ENCODE assay signal across 11 cellular contexts in genomic region chr2:227462463-227462951, GRCh38. TPM values are rescaled to one million over a fixed set of nuclear protein-coding genes. Genes with fewer than 3 reads are reported as not detected.
A peak's percentile ranks its signal among the peaks of the same experiment; 100 is the strongest.
DNase-seq lines count a peak whose midpoint lies in the region; ATAC-seq and TF ChIP-seq lines count a peak whose summit lies in the region.
"Had no signal": no experiment of that assay in that cellular context is flagged by ENCODE, and none has a peak within 500 bp of the region (broad histone marks: within the 10 kb centered on the region; RNA-seq: fewer than 3 reads in every experiment).

No MANE protein-coding gene starts in this region.

- peaks cover 98% of the 10 kb centered on the region for H3K4me1 Mint-ChIP-seq in activated T-cell treated with anti-CD3 and anti-CD28 coated beads, Interleukin-2, amount 50 U/mL, for 72 hours (ENCODE audit: low read depth)

- intact Hi-C loops in ascending aorta (cut with DNase I), result no loop called here

- no peak for TF ChIP-seq CTCF in C4-2B (conservative IDR thresholded peaks at IDR 0.05)
- TF ChIP-seq CTCF in ascending aorta (IDR thresholded peaks at IDR 0.05), result no peak

- no peaks in the 10 kb centered on the region for H3K27me3 ChIP-seq in ascending aorta
- H3K27me3 ChIP-seq: cardiac muscle cell had no signal

- peaks cover 3 to 19% of the 10 kb centered on the region in 2 donors for H3K4me1 ChIP-seq in ascending aorta

- H3K27ac Mint-ChIP-seq in activated T-cell treated with anti-CD3 and anti-CD28 coated beads, Interleukin-2, amount 50 U/mL, for 72 hours, result peak overlapping the region; percentile 95

- no peaks in the 10 kb centered on the region for H3K27me3 Mint-ChIP-seq in activated T-cell treated with anti-CD3 and anti-CD28 coated beads, Interleukin-2, amount 50 U/mL, for 72 hours (ENCODE audit: low read depth)

- peaks cover 0 to 2% of the 10 kb centered on the region in 2 donors for H3K36me3 Mint-ChIP-seq in activated T-cell treated with anti-CD3 and anti-CD28 coated beads, Interleukin-2, amount 50 U/mL, for 72 hours (ENCODE audit: insufficient read depth in 2 of 2)

- H3K27ac ChIP-seq in C4-2B (peak overlapping the region; percentile 48; the same call in 1 of the 2 replicates), ascending aorta (no peak overlapping the region)
- H3K27ac ChIP-seq: cardiac muscle cell had no signal

- no peak overlapping the region for H3K4me3 ChIP-seq in ascending aorta
- H3K4me3 ChIP-seq: cardiac muscle cell had no signal

- no peaks in the 10 kb centered on the region for H3K9me3 Mint-ChIP-seq in activated T-cell treated with anti-CD3 and anti-CD28 coated beads, Interleukin-2, amount 50 U/mL, for 72 hours

- H3K9me3 ChIP-seq in ascending aorta, result no peaks in the 10 kb centered on the region

- peak overlapping the region; percentile 79 to 87 for H3K4me3 Mint-ChIP-seq in activated T-cell treated with anti-CD3 and anti-CD28 coated beads, Interleukin-2, amount 50 U/mL, for 72 hours

- no peaks in the 10 kb centered on the region for H3K36me3 ChIP-seq in ascending aorta
- H3K36me3 ChIP-seq: cardiac muscle cell had no signal

- DNase-seq in activated T-cell treated with anti-CD3 and anti-CD28 coated beads, Interleukin-2, amount 50 U/mL, for 72 hours, result peak; percentile 38 to 51
- no peak for DNase-seq in NCI-H2081 treated with DMSO at 0.1 percent for 48 hours (lab: John Stamatoyannopoulos, UW)
- DNase-seq in D341Med (ENCODE audit: low spot score), result no peak
- DNase-seq in ascending aorta (ENCODE audit: low spot score in 2 of 2), result no peak
- no peak for DNase-seq in activated CD4-positive, CD25-positive, alpha-beta regulatory T cell (lab: John Stamatoyannopoulos, UW)
- DNase-seq: DMS79 treated with DMSO at 0.1 percent for 48 hours, left cardiac atrium had no signal

- ATAC-seq in GM19023 (IDR thresholded peaks at IDR 0.05; ENCODE audit: unreplicated experiment), result peak; percentile 58
- peak; percentile 67 for ATAC-seq in HG02970 (IDR thresholded peaks at IDR 0.05; ENCODE audit: low FRiP score, unreplicated experiment)
- ATAC-seq in activated T-cell treated with anti-CD3 and anti-CD28 coated beads, Interleukin-2, amount 50 U/mL, for 72 hours (replicated peaks in 1 of 2), result peak; percentile 47 to 49
- ATAC-seq: left cardiac atrium had no signal

RNA-seq across cellular contexts. Expression of gene AGFG1, which starts 9.4 kb away (rescaled TPM):
- 100 to 1,000 TPM in 1 of 2 donors, 10 to 100 TPM in 1; 98.2 to 131 TPM for total RNA-seq in activated T-cell treated with anti-CD3 and anti-CD28 coated beads, Interleukin-2, amount 50 U/mL, for 72 hours
- 25.5 TPM for total RNA-seq in ascending aorta

Comparison
In these comparisons a context has a peak if more than half of its experiments do, and no peak if none do; other contexts are left out.
1. DNase-seq: peak in activated T-cell treated with anti-CD3 and anti-CD28 coated beads, Interleukin-2, amount 50 U/mL, for 72 hours (2 of 2); none in NCI-H2081 treated with DMSO at 0.1 percent for 48 hours (single experiment), D341Med (single experiment), ascending aorta (0 of 2) and activated CD4-positive, CD25-positive, alpha-beta regulatory T cell (0 of 4).
2. Peak in every context shown above with its lines, with median percentiles within 50 percentile points of each other: ATAC-seq.